In the genomic region with DNA sequence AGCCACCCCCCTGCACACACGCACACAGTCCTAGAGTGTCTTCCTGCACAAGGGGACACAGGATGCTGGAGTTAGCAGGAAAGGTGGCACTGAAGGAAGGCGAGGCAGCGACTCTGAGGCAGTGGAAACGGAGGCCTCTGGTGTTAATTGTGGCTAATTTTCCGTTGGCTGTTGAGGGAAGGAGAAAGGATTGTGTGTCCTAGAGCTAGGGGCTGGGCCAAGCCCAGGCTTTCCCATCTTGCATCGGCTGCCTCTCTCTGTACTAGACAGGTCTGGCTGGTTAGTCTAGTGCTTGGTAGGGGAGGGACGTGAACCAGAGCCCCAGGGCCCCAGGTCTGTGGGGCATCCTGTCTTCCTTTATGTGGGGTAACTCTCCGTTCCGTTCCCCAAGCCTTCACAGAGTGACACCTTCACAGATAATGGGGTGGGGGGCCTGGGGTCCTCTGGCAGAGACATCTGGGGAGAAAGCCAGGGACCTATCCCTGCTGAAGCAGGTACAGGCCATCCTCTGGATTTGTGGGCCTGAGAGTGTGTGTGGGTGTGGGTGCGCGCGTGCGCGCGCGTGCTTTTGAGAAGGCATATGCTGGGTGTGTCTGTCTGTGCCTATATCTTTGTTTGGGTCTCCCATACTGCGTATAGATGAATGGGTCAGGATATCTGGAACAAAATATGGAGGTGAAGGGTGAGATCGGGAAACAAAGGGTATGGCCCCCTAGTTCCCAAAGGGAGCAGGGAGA, we compare ENCODE assay signal across 8 cellular contexts. TPM values are rescaled to one million over a fixed set of nuclear protein-coding genes. Genes with fewer than 3 reads are reported as not detected.
DNase-seq lines count a peak whose midpoint lies in the region; ATAC-seq, FAIRE-seq and TF ChIP-seq lines count a peak whose summit lies in the region.

A gene (plus strand): TSS at position 606 of the 737 bp plus-strand sequence. CDS start 212 bp downstream, outside the sequence.

- H3K27me3 ChIP-seq in Peyer's patch (no peaks in the 10 kb centered on the region), skeletal muscle tissue (ENCODE audit: control insufficient read depth in 3 of 3, insufficient read depth in 3 of 3, low read length in 3 of 3) (peaks cover 0 to 29% (median 8%) of the 10 kb centered on the region in 3 donors)

- H3K9me3 ChIP-seq in Peyer's patch = no peaks in the 10 kb centered on the region
- no peaks in the 10 kb centered on the region for H3K9me3 ChIP-seq in skeletal muscle tissue (ENCODE audit: control insufficient read depth in 3 of 3, low read length in 3 of 3)

- peak within 1 kb of the TSS; percentile 89 to 96 (median 94) for H3K27ac ChIP-seq in Peyer's patch
- peak within 1 kb of the TSS; percentile 21 for H3K27ac ChIP-seq in adipose tissue (ENCODE audit: low read depth, low read length)
- H3K27ac ChIP-seq in skeletal muscle tissue (ENCODE audit: low read depth, low read length) = peak within 1 kb of the TSS; percentile 77

- ATAC-seq in GM19395 (IDR thresholded peaks at IDR 0.05; ENCODE audit: unreplicated experiment) (no peak), HG03520 (IDR thresholded peaks at IDR 0.05; ENCODE audit: unreplicated experiment) (no peak)

- no peak for TF ChIP-seq POLR2A in Peyer's patch (IDR thresholded peaks at IDR 0.05)

- no peak for DNase-seq in GM18507 (ENCODE audit: extremely low spot score, insufficient read length, low read depth)
- DNase-seq in Peyer's patch = peak in 2 of 3 donors; percentile 18 to 54
- DNase-seq in hepatic stellate cell (ENCODE audit: low spot score) = peak; percentile 26
- DNase-seq in DMS153 (lab: John Stamatoyannopoulos, UW) = no peak

- H3K4me1 ChIP-seq in Peyer's patch = peaks cover 0 to 51% (median 10%) of the 10 kb centered on the region in 4 donors
- peaks cover 44 to 47% (median 46%) of the 10 kb centered on the region in 3 donors for H3K4me1 ChIP-seq in skeletal muscle tissue (ENCODE audit: control insufficient read depth in 3 of 3, insufficient read depth in 3 of 3, low read length in 3 of 3)

- H3K4me3 ChIP-seq in Peyer's patch (peak within 1 kb of the TSS; percentile 62 to 89 (median 82)), skeletal muscle tissue (ENCODE audit: low read length in 3 of 3) (peak within 1 kb of the TSS; percentile 73 to 77 (median 76))

- no peak for TF ChIP-seq CTCF in Peyer's patch (IDR thresholded peaks at IDR 0.05)

- FAIRE-seq in GM18507 (lab: Jason Lieb, UNC) = peak; percentile 55

- H3K36me3 ChIP-seq in Peyer's patch (peaks cover 0 to 23% (median 0%) of the 10 kb centered on the region in 3 donors), skeletal muscle tissue (ENCODE audit: control insufficient read depth in 3 of 3, insufficient read depth in 3 of 3, low read length in 3 of 3) (peaks cover 6 to 11% (median 7%) of the 10 kb centered on the region in 3 donors)

- peak within 1 kb of the TSS; percentile 50 to 75 (median 74) for H3K9ac ChIP-seq in skeletal muscle tissue (ENCODE audit: low read depth in 1 of 3, low read length in 3 of 3)

- WGBS in adipose tissue, 3 donors = 22 to 28% (median 28%) methylated on average over 18 of the region's 18 CpGs

RNA-seq across cellular contexts. Expression of the gene that starts here (rescaled TPM):
- total RNA-seq in Peyer's patch = 10 to 100 TPM; 36.1 to 99.9 (median 45.1) TPM
- polyA plus RNA-seq in adipose tissue = 100 to 1,000 TPM in 1 of 3 donors, 10 to 100 TPM in 2; 38.4 to 169 (median 39.4) TPM
- 76.2 TPM for total RNA-seq in skeletal muscle tissue

Comparison
In these comparisons a context has a peak if more than half of its experiments do, and no peak if none do; other contexts are left out.
1. DNase-seq: peak in Peyer's patch (2 of 3) and hepatic stellate cell (single experiment); none in GM18507 (single experiment) and DMS153 (single experiment).
2. H3K27ac ChIP-seq: peak in every context shown above with its lines; median percentile 94 in Peyer's patch; 77 in skeletal muscle tissue; 21 in adipose tissue.